ENCODE assay signal across 3 cellular contexts in the genomic region with DNA sequence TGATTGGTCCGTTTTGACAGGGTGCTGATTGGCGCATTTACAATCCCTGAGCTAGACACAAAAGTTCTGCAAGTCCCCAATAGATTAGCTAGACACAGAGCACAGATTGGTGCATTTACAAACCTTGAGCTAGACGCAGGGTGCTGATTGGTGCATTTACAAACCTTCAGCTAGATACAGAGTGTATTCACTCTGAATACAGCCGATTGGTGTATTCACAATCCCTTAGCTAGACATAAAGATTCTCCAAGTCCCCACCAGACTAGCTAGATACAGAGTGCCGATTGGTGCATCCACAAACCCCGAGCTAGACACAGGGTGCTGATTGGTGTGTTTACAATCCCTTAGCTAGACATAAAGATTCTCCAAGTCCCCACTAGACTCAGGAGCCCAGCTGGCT. TPM values are rescaled to one million over a fixed set of nuclear protein-coding genes. Genes with fewer than 3 reads are reported as not detected.
"Had no signal": no experiment of that assay in that cellular context is flagged by ENCODE, and none has a peak within 500 bp of the region (broad histone marks: within the 10 kb centered on the region; RNA-seq: fewer than 3 reads in every experiment).

No MANE protein-coding gene starts in this region.

RNA-seq across cellular contexts. Expression of a gene that starts 14.8 kb away (rescaled TPM):
- total RNA-seq: mammary epithelial cell; natural killer cell treated with Interleukin-12 subunit alpha and Interleukin-12 subunit beta and Interleukin-15 and Interleukin-18, amount 100 ng/mL, for 72 hours; neural crest cell had no signal
